Comparison of ENCODE assay signal across 19 cellular contexts in genomic region chr11:6674198-6674597, GRCh38.
"Had no signal": no experiment of that assay in that cellular context is flagged by ENCODE, and none has a peak within 500 bp of the region (broad histone marks: within the 10 kb centered on the region; RNA-seq: fewer than 3 reads in every experiment).

No MANE protein-coding gene starts in this region.

- ATAC-seq: body of pancreas; SK-N-SH treated with all-trans-retinoic acid at 6 μM for 48 hours; stimulated activated naive B cell treated with anti-CD40 and anti-IgM and Interleukin-4, amounts not matched to agents 10 μg/mL and 1 μg/mL and 100 μg/mL, for 72 hours; WTC11 had no signal

- H3K27me3 Mint-ChIP-seq: progenitor cell of endocrine pancreas had no signal

- H3K27ac ChIP-seq: body of pancreas, colonic mucosa, tibial artery, uterus had no signal

- H3K4me1 ChIP-seq: body of pancreas, colonic mucosa, esophagus squamous epithelium, tibial artery, uterus had no signal

- H3K36me3 Mint-ChIP-seq: WTC11 had no signal

- H3K9me3 ChIP-seq: body of pancreas, colonic mucosa, esophagus squamous epithelium, right atrium auricular region, tibial artery, uterus had no signal

- H3K4me3 ChIP-seq: body of pancreas, colonic mucosa, esophagus squamous epithelium, right atrium auricular region, tibial artery, uterus had no signal

- H3K27me3 ChIP-seq: body of pancreas, colonic mucosa, esophagus squamous epithelium, right atrium auricular region, tibial artery, uterus had no signal

- H3K4me1 Mint-ChIP-seq: nephron, WTC11 had no signal

- H3K9me3 Mint-ChIP-seq: activated naive CD4-positive, alpha-beta T cell treated with anti-CD3 and anti-CD28 coated beads for 36 hours; nephron; stimulated activated naive B cell treated with anti-CD40 and anti-IgM and Interleukin-4, amounts not matched to agents 10 μg/mL and 1 μg/mL and 100 μg/mL, for 72 hours; WTC11 had no signal

- H3K27ac Mint-ChIP-seq: activated naive CD4-positive, alpha-beta T cell treated with anti-CD3 and anti-CD28 coated beads for 36 hours; nephron; progenitor cell of endocrine pancreas; stimulated activated naive B cell treated with anti-CD40 and anti-IgM and Interleukin-4, amounts not matched to agents 10 μg/mL and 1 μg/mL and 100 μg/mL, for 72 hours; WTC11 had no signal

- DNase-seq: activated CD8-positive, alpha-beta memory T cell treated with anti-CD3 and anti-CD28 coated beads, Interleukin-2, amount 50 U/mL, for 48 hours; activated naive CD4-positive, alpha-beta T cell treated with anti-CD3 and anti-CD28 coated beads for 36 hours; amygdala; body of pancreas; central memory CD4-positive, alpha-beta T cell; colonic mucosa; esophagus squamous epithelium; glutamatergic neuron; SHP77; stimulated activated CD4-positive, alpha-beta T cell treated with anti-CD3 and anti-CD28 coated beads, Interleukin-15, amount 100 ng/mL, for 24 hours; stimulated activated CD4-positive, alpha-beta T cell treated with anti-CD3 and anti-CD28 coated beads, Interleukin-4, amount 100 ng/mL, for 1 hour; stimulated activated naive B cell treated with anti-CD40 and anti-IgM and Interleukin-4, amounts not matched to agents 10 μg/mL and 1 μg/mL and 100 μg/mL, for 72 hours; tibial artery; uterus had no signal

- H3K36me3 ChIP-seq: colonic mucosa, right atrium auricular region, tibial artery, uterus had no signal

- H3K4me3 Mint-ChIP-seq: activated naive CD4-positive, alpha-beta T cell treated with anti-CD3 and anti-CD28 coated beads for 36 hours; nephron; stimulated activated naive B cell treated with anti-CD40 and anti-IgM and Interleukin-4, amounts not matched to agents 10 μg/mL and 1 μg/mL and 100 μg/mL, for 72 hours; WTC11 had no signal
